Comparison of ENCODE assay signal across 28 cellular contexts in the genomic region with DNA sequence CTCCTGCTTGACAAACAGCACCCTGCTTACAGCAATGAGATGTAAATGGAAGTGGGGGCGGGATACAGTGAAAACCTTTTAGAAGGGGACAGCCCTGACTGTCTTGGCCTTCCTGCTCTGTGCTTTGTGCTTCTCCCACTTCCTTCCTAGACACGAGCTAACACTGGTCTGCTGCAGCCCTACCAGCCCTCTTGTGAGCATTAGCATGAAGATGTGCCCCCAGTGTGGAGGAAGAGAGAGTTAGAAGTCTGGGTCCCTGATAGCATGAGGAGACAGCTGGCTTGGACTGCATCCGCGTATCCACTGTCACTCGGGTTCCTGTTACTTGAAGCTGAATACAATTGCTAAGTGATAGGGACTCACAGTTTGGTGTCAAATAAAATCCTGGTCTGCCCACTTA.
DNase-seq lines count a peak whose midpoint lies in the region; ATAC-seq, FAIRE-seq and TF ChIP-seq lines count a peak whose summit lies in the region.
"Had no signal": no experiment of that assay in that cellular context is flagged by ENCODE, and none has a peak within 500 bp of the region (broad histone marks: within the 10 kb centered on the region; RNA-seq: fewer than 3 reads in every experiment).

No MANE protein-coding gene starts in this region.

- no peak for ATAC-seq in GM18873 (IDR thresholded peaks at IDR 0.05; ENCODE audit: low FRiP score, unreplicated experiment)
- ATAC-seq: activated CD8-positive, alpha-beta T cell treated with anti-CD3 and anti-CD28 coated beads for 36 hours; activated T-cell treated with anti-CD3 and anti-CD28 coated beads, Interleukin-2, amount 50 U/mL, for 72 hours; left lung; mucosa of descending colon; psoas muscle had no signal

- intact Hi-C loops in endothelial cell of umbilical vein (cut with micrococcal nuclease) = no loop called here

- H3K27me3 Mint-ChIP-seq in H9 (ENCODE audit: low read depth) (no peaks in the 10 kb centered on the region), neural progenitor cell (ENCODE audit: insufficient read depth, low read depth) (no peaks in the 10 kb centered on the region), immature natural killer cell (ENCODE audit: low read depth in 3 of 3) (peaks cover 0 to 2% (median 0%) of the 10 kb centered on the region in 3 donors)
- H3K27me3 Mint-ChIP-seq: activated B cell treated with CpG ODN at 0.5 μM for 24 hours; activated CD8-positive, alpha-beta T cell treated with anti-CD3 and anti-CD28 coated beads for 36 hours; activated naive CD4-positive, alpha-beta T cell treated with anti-CD3 and anti-CD28 coated beads, Interleukin-2, amount 50 U/mL, for 24 hours had no signal

- H3K4me1 Mint-ChIP-seq in H9 (peaks cover 14 to 16% of the 10 kb centered on the region in 2 experiments), neural progenitor cell (peaks cover 19% of the 10 kb centered on the region), immature natural killer cell (no peaks in the 10 kb centered on the region)
- H3K4me1 Mint-ChIP-seq: activated naive CD4-positive, alpha-beta T cell treated with anti-CD3 and anti-CD28 coated beads, Interleukin-2, amount 50 U/mL, for 24 hours had no signal

- no peaks in the 10 kb centered on the region for H3K9me3 ChIP-seq in H9 (ENCODE audit: control insufficient read depth, low read depth, low read length)
- H3K9me3 ChIP-seq in endothelial cell of umbilical vein (replicated peaks; ENCODE audit: control insufficient read depth, insufficient read depth, low read length) = no peaks in the 10 kb centered on the region
- H3K9me3 ChIP-seq in neural progenitor cell (ENCODE audit: low read depth) = no peaks in the 10 kb centered on the region
- H3K9me3 ChIP-seq: ascending aorta, HAP-1, left lung, mucosa of descending colon, psoas muscle, SJCRH30, stomach, transverse colon had no signal

- TF ChIP-seq CTCF in H9 (conservative IDR thresholded peaks at IDR 0.05) (no peak), endothelial cell of umbilical vein (IDR thresholded peaks at IDR 0.05; ENCODE audit: extremely low read depth in 1 of 2, insufficient read depth in 1 of 2, low read depth in 1 of 2, low read length in 2 of 2) (no peak), neural progenitor cell (IDR thresholded peaks at IDR 0.05) (no peak)

- H3K27me3 ChIP-seq in H9 (ENCODE audit: insufficient read depth, low read length) (no peaks in the 10 kb centered on the region), endothelial cell of umbilical vein (ENCODE audit: control insufficient read depth in 2 of 2, insufficient read depth in 2 of 2, low read length in 2 of 2) (no peaks in the 10 kb centered on the region), neural progenitor cell (no peaks in the 10 kb centered on the region)
- H3K27me3 ChIP-seq: ascending aorta, left lung, SJCRH30, stomach, transverse colon had no signal

- H2BK12ac ChIP-seq in H9 (ENCODE audit: insufficient read length, low read depth, low read length) = no peak overlapping the region

- dilution Hi-C loops in endothelial cell of umbilical vein (cut with MboI; ENCODE audit: extremely low pct_ligation_motif_present, low sequenced_read_pairs) = no loop called here

- H2BK15ac ChIP-seq in H9 (ENCODE audit: low read depth, low read length) = no peak overlapping the region

- no peak overlapping the region for H3T11ph ChIP-seq in H9 (ENCODE audit: low read length)

- no peak overlapping the region for H2AK5ac ChIP-seq in H9 (ENCODE audit: insufficient read length, low read length)

- H3K27ac ChIP-seq in H9 (ENCODE audit: insufficient read length, low read depth, low read length) = no peak overlapping the region
- H3K27ac ChIP-seq in endothelial cell of umbilical vein (ENCODE audit: insufficient read depth, low read depth, low read length) = no peak overlapping the region
- no peak overlapping the region for H3K27ac ChIP-seq in neural progenitor cell
- H3K27ac ChIP-seq: ascending aorta, left lung, PC-9, psoas muscle, SJCRH30, stomach, transverse colon had no signal

- no peak overlapping the region for H3K4me3 Mint-ChIP-seq in H9
- no peak overlapping the region for H3K4me3 Mint-ChIP-seq in neural progenitor cell
- no peak overlapping the region for H3K4me3 Mint-ChIP-seq in immature natural killer cell
- H3K4me3 Mint-ChIP-seq: activated B cell treated with CpG ODN at 0.5 μM for 24 hours; activated CD8-positive, alpha-beta T cell treated with anti-CD3 and anti-CD28 coated beads for 36 hours; activated naive CD4-positive, alpha-beta T cell treated with anti-CD3 and anti-CD28 coated beads, Interleukin-2, amount 50 U/mL, for 24 hours; activated T-cell treated with anti-CD3 and anti-CD28 coated beads, Interleukin-2, amount 50 U/mL, for 72 hours had no signal

- no peaks in the 10 kb centered on the region for H3K9me1 ChIP-seq in endothelial cell of umbilical vein (replicated peaks; ENCODE audit: control insufficient read depth, extremely low read depth, insufficient read depth, low read length)

- H3K4ac ChIP-seq in H9 (ENCODE audit: low read depth, low read length) = no peak overlapping the region

- TF ChIP-seq POLR2A in endothelial cell of umbilical vein (IDR thresholded peaks at IDR 0.05; ENCODE audit: low read depth, low read length) = no peak

- H3K23ac ChIP-seq in H9 (ENCODE audit: insufficient read length, low read depth, low read length) = no peak overlapping the region

- no CpG with 5 or more reads among the region's 5 CpGs for WGBS in H9 (ENCODE audit: extremely low coverage, insufficient read length, low lambda C conversion rate)

- no peak overlapping the region for H2BK5ac ChIP-seq in H9 (ENCODE audit: insufficient read length, low read length)

- no peaks in the 10 kb centered on the region for H4K20me1 ChIP-seq in H9 (ENCODE audit: control insufficient read depth, insufficient read depth, insufficient read length)
- H4K20me1 ChIP-seq in endothelial cell of umbilical vein (replicated peaks; ENCODE audit: control insufficient read depth, extremely low read depth, insufficient read depth, low read length) = no peaks in the 10 kb centered on the region
- no peaks in the 10 kb centered on the region for H4K20me1 ChIP-seq in neural progenitor cell (ENCODE audit: low read depth)

- no peak overlapping the region for H3K56ac ChIP-seq in H9 (ENCODE audit: insufficient read length, low read depth, low read length)

- H3K36me3 Mint-ChIP-seq in H9 (ENCODE audit: insufficient read depth in 1 of 3, low read depth in 3 of 3) (no peaks in the 10 kb centered on the region; a peak in 1 of 7 replicates), neural progenitor cell (peaks cover 4% of the 10 kb centered on the region), immature natural killer cell (no peaks in the 10 kb centered on the region)
- H3K36me3 Mint-ChIP-seq: activated naive CD4-positive, alpha-beta T cell treated with anti-CD3 and anti-CD28 coated beads, Interleukin-2, amount 50 U/mL, for 24 hours had no signal

- no TSS peak for BruUV-seq in endothelial cell of umbilical vein (replicated peaks; lab: Mats Ljungman, UMichigan)

- DNase-seq in H9 (peak; percentile 44), NCI-H69 (lab: John Stamatoyannopoulos, UW) (peak; percentile 64), endothelial cell of umbilical vein (ENCODE audit: low read depth, low spot score) (peak; percentile 5), neural progenitor cell (ENCODE audit: low spot score) (peak; percentile 2), NOMO-1 (lab: John Stamatoyannopoulos, UW; ENCODE audit: unreplicated experiment in 2 of 2) (no peak), LoVo (ENCODE audit: low spot score) (no peak), immature natural killer cell (no peak)
- DNase-seq: activated B cell treated with CpG ODN at 0.5 μM for 24 hours; activated CD8-positive, alpha-beta T cell treated with anti-CD3 and anti-CD28 coated beads for 36 hours; activated T-cell treated with anti-CD3 and anti-CD28 coated beads, Interleukin-2, amount 50 U/mL, for 72 hours; cerebellar nuclear complex; DMS79; effector CD8-positive, alpha-beta T cell; left lung; mucosa of descending colon; NCI-H1105; NCI-H2081 treated with DMSO at 0.1 percent for 48 hours; NCI-H774; PC-9; psoas muscle; SJCRH30; stimulated activated CD4-positive, alpha-beta T cell treated with anti-CD3 and anti-CD28 coated beads, Interleukin-4, amount 100 ng/mL, for 1 hour; stomach; transverse colon had no signal

- peak overlapping the region in 2 of 3 experiments; percentile 50 to 79; a peak in 4 of 7 replicates for H3K27ac Mint-ChIP-seq in H9
- H3K27ac Mint-ChIP-seq in neural progenitor cell = peak overlapping the region; percentile 25
- no peak overlapping the region for H3K27ac Mint-ChIP-seq in immature natural killer cell
- H3K27ac Mint-ChIP-seq: activated B cell treated with CpG ODN at 0.5 μM for 24 hours; activated CD8-positive, alpha-beta T cell treated with anti-CD3 and anti-CD28 coated beads for 36 hours; activated naive CD4-positive, alpha-beta T cell treated with anti-CD3 and anti-CD28 coated beads, Interleukin-2, amount 50 U/mL, for 24 hours; activated T-cell treated with anti-CD3 and anti-CD28 coated beads, Interleukin-2, amount 50 U/mL, for 72 hours had no signal

- POLR2A ChIA-PET in endothelial cell of umbilical vein (lab: Charles Lee) = no interaction called here

- H3K79me2 ChIP-seq in H9 (ENCODE audit: insufficient read depth, low read length) (no peaks in the 10 kb centered on the region), endothelial cell of umbilical vein (ENCODE audit: control insufficient read depth, insufficient read depth, low read length) (no peaks in the 10 kb centered on the region), neural progenitor cell (ENCODE audit: low read depth) (no peaks in the 10 kb centered on the region)

- H3K4me3 ChIP-seq in endothelial cell of umbilical vein (replicated peaks in 1 of 3; ENCODE audit: insufficient read depth in 1 of 3, low read depth in 1 of 3, low read length in 3 of 3) (no peak overlapping the region), neural progenitor cell (no peak overlapping the region)
- H3K4me3 ChIP-seq: ascending aorta, HAP-1, left lung, mucosa of descending colon, PC-9, psoas muscle, SJCRH30, stomach, transverse colon had no signal

- no peaks in the 10 kb centered on the region for H3K79me1 ChIP-seq in H9 (ENCODE audit: insufficient read depth, low read depth, low read length, poor library complexity, severe bottlenecking)

- H4K91ac ChIP-seq in H9 (ENCODE audit: insufficient read length, low read depth, low read length) = no peak overlapping the region

- H4K8ac ChIP-seq in H9 (replicated peaks; ENCODE audit: insufficient read length, low read depth, low read length) = no peak overlapping the region

- peak overlapping the region; percentile 6; the same call in 1 of the 2 replicates for H3K14ac ChIP-seq in H9 (ENCODE audit: insufficient read depth, low read length)

- no peak overlapping the region for H2BK120ac ChIP-seq in H9 (ENCODE audit: low read depth, low read length, poor library complexity, severe bottlenecking)

- no peak overlapping the region for H2BK20ac ChIP-seq in H9 (ENCODE audit: low read depth, low read length, poor library complexity, severe bottlenecking)

- H3K23me2 ChIP-seq in H9 (ENCODE audit: insufficient read length, low read depth, low read length, poor library complexity, severe bottlenecking) = no peaks in the 10 kb centered on the region

- H3K4me2 ChIP-seq in H9 (ENCODE audit: insufficient read depth, insufficient read length, low read length) = no peak overlapping the region
- no peak overlapping the region for H3K4me2 ChIP-seq in endothelial cell of umbilical vein (ENCODE audit: insufficient read depth, low read length)
- no peak overlapping the region for H3K4me2 ChIP-seq in neural progenitor cell
- H3K4me2 ChIP-seq: PC-9 had no signal

- no peak for FAIRE-seq in endothelial cell of umbilical vein (lab: Jason Lieb, UNC)

- no peaks in the 10 kb centered on the region; the same call in 1 of the 2 replicates for H3K4me1 ChIP-seq in H9 (ENCODE audit: insufficient read depth, low read length)
- H3K4me1 ChIP-seq in endothelial cell of umbilical vein (ENCODE audit: control insufficient read depth, extremely low read depth, insufficient read depth, low read length) = peaks cover 14% of the 10 kb centered on the region
- H3K4me1 ChIP-seq in neural progenitor cell = peaks cover 13% of the 10 kb centered on the region
- H3K4me1 ChIP-seq: HAP-1, left lung, psoas muscle, SJCRH30, transverse colon had no signal

- no peak overlapping the region for H3K18ac ChIP-seq in H9 (ENCODE audit: insufficient read length, low read depth, low read length)

- no peak overlapping the region for H4K5ac ChIP-seq in H9 (ENCODE audit: insufficient read length, low read depth, low read length)

- H2AFZ ChIP-seq in H9 (ENCODE audit: low read length) = no peak overlapping the region
- H2AFZ ChIP-seq in endothelial cell of umbilical vein (ENCODE audit: low read depth, low read length) = peak overlapping the region; percentile 35
- peak overlapping the region; percentile 51 for H2AFZ ChIP-seq in neural progenitor cell (replicated peaks)
- H2AFZ ChIP-seq: PC-9 had no signal

- no peaks in the 10 kb centered on the region for H3K36me3 ChIP-seq in endothelial cell of umbilical vein (ENCODE audit: control insufficient read depth in 2 of 2, extremely low read depth in 1 of 2, insufficient read depth in 2 of 2, low read length in 2 of 2)
- no peaks in the 10 kb centered on the region for H3K36me3 ChIP-seq in neural progenitor cell
- H3K36me3 ChIP-seq: ascending aorta, HAP-1, left lung, SJCRH30, stomach, transverse colon had no signal

- H3K9me3 Mint-ChIP-seq in H9 = no peaks in the 10 kb centered on the region
- no peaks in the 10 kb centered on the region for H3K9me3 Mint-ChIP-seq in neural progenitor cell
- H3K9me3 Mint-ChIP-seq in immature natural killer cell = peaks cover 0 to 1% (median 0%) of the 10 kb centered on the region in 6 donors
- H3K9me3 Mint-ChIP-seq: activated B cell treated with CpG ODN at 0.5 μM for 24 hours; activated CD8-positive, alpha-beta T cell treated with anti-CD3 and anti-CD28 coated beads for 36 hours had no signal

- no peaks in the 10 kb centered on the region for H3F3A ChIP-seq in neural progenitor cell (ENCODE audit: low read depth)

- H3K9ac ChIP-seq in H9 (ENCODE audit: extremely low read depth, insufficient read length, low read length) (no peak overlapping the region), endothelial cell of umbilical vein (replicated peaks; ENCODE audit: extremely low read depth, insufficient read depth, low read length) (no peak overlapping the region), neural progenitor cell (no peak overlapping the region)

- CTCF ChIA-PET in endothelial cell of umbilical vein (lab: Charles Lee) = interaction anchor here (0.9 to 1.5 kb wide), 2 partner anchors 9 to 26 kb away, joined by 3 to 5 read pairs; no protein-coding TSS in a partner anchor

Comparison
In these comparisons a context has a peak if more than half of its experiments do, and no peak if none do; other contexts are left out.
1. DNase-seq: peak in H9 (single experiment), NCI-H69 (single experiment), endothelial cell of umbilical vein (single experiment) and neural progenitor cell (single experiment); none in NOMO-1 (0 of 2), LoVo (single experiment) and immature natural killer cell (0 of 3).
2. H3K27ac Mint-ChIP-seq: peak in H9 (2 of 3) and neural progenitor cell (single experiment); none in immature natural killer cell (0 of 6).